17 cellular contexts compared by ENCODE assay signal in the genomic region with DNA sequence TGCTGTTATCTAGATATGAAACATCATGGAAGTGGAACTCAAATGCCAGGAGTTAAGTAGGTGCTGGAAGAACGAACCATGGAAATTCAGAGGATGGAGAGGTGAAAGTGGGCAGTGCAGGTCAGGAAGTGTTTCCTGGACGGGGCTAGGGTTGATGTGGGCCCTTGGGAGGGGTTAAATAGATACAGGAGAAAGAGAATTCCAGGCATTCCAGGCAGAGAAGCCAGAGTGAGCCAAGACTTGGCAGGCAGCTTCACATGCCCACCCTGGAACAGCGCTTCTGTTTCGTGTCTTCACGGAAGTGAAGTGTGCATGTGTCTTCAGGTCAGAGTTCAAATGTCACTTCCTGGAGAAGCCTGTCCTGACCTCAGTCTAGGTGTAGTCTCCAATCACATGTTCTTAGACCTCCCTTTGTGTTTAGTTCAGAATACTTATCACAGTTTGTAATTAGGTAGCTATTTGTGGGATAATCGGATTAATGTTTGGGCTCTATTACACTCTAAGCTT. TPM values are rescaled to one million over a fixed set of nuclear protein-coding genes. Genes with fewer than 3 reads are reported as not detected.
DNase-seq lines count a peak whose midpoint lies in the region; ATAC-seq, FAIRE-seq and TF ChIP-seq lines count a peak whose summit lies in the region.
"Had no signal": no experiment of that assay in that cellular context is flagged by ENCODE, and none has a peak within 500 bp of the region (broad histone marks: within the 10 kb centered on the region; RNA-seq: fewer than 3 reads in every experiment).

No MANE protein-coding gene starts in this region.

- no peaks in the 10 kb centered on the region for H3K9me3 Mint-ChIP-seq in effector memory CD8-positive, alpha-beta T cell

- peaks cover 3 to 7% of the 10 kb centered on the region in 2 donors for H3K27me3 Mint-ChIP-seq in effector memory CD8-positive, alpha-beta T cell

- H3K4me1 Mint-ChIP-seq in effector memory CD8-positive, alpha-beta T cell (ENCODE audit: low read depth in 2 of 2) = no peaks in the 10 kb centered on the region
- H3K4me1 Mint-ChIP-seq: CD4-positive, CD25-positive, alpha-beta regulatory T cell had no signal

- no TSS peak for BruUV-seq in K562 (replicated peaks; lab: Mats Ljungman, UMichigan)

- 0% methylated on average over 6 of the region's 6 CpGs for WGBS in K562 (ENCODE audit: insufficient coverage, low coverage, missing lambda C conversion rate)

- no peak overlapping the region for H3K9ac ChIP-seq in K562 (ENCODE audit: insufficient read depth in 1 of 2, low read depth in 2 of 2, low read length in 2 of 2)
- H3K9ac ChIP-seq: BLaER1 treated with 17β-estradiol and CSF1 and Interleukin-3, amounts not matched to agents 10 nM and 100 nM had no signal

- H3K9me3 ChIP-seq in K562 (replicated peaks; ENCODE audit: control insufficient read depth, insufficient read depth, low read depth, low read length) = no peaks in the 10 kb centered on the region
- H3K9me3 ChIP-seq: BLaER1 treated with 17β-estradiol and CSF1 and Interleukin-3, amounts not matched to agents 10 nM and 100 nM had no signal

- intact Hi-C loops in K562 (cut with micrococcal nuclease) = no loop called here

- H3K4me2 ChIP-seq in K562 (ENCODE audit: insufficient read depth, low read length) = no peak overlapping the region
- H3K4me2 ChIP-seq: BLaER1 treated with 17β-estradiol and CSF1 and Interleukin-3, amounts not matched to agents 10 nM and 100 nM had no signal

- ATAC-seq in K562 (no peak), HG03342 (IDR thresholded peaks at IDR 0.05; ENCODE audit: unreplicated experiment) (no peak)
- no peak for ATAC-seq in effector memory CD8-positive, alpha-beta T cell (replicated peaks)

- in situ Hi-C loops in K562 (cut with MboI) = no loop called here

- H2AFZ ChIP-seq in K562 (ENCODE audit: low read depth, low read length) = no peak overlapping the region

- H3K27me3 ChIP-seq in K562 (ENCODE audit: control insufficient read depth in 2 of 2, insufficient read depth in 2 of 2, low read length in 2 of 2) = peaks cover 0 to 12% of the 10 kb centered on the region in 2 experiments; a peak in 4 of 5 replicates
- H3K27me3 ChIP-seq: BLaER1 treated with 17β-estradiol and CSF1 and Interleukin-3, amounts not matched to agents 10 nM and 100 nM had no signal

- CTCF ChIA-PET in K562 (lab: Yijun Ruan, JAX; ENCODE audit: low intra/inter-chr PET ratio) = no interaction called here

- no peaks in the 10 kb centered on the region for H4K20me1 ChIP-seq in K562 (replicated peaks; ENCODE audit: control insufficient read depth, insufficient read depth, low read length)
- H4K20me1 ChIP-seq: BLaER1 treated with 17β-estradiol and CSF1 and Interleukin-3, amounts not matched to agents 10 nM and 100 nM had no signal

- no peak overlapping the region for H3K27ac ChIP-seq in K562 (ENCODE audit: extremely low read depth, low read depth, low read length)
- H3K27ac ChIP-seq: BLaER1 treated with 17β-estradiol and CSF1 and Interleukin-3, amounts not matched to agents 10 nM and 100 nM had no signal

- no peaks in the 10 kb centered on the region for H3K4me1 ChIP-seq in K562 (replicated peaks in 1 of 2; ENCODE audit: control insufficient read depth in 2 of 2, insufficient read depth in 2 of 2, low read length in 2 of 2)
- H3K4me1 ChIP-seq: BLaER1 treated with 17β-estradiol and CSF1 and Interleukin-3, amounts not matched to agents 10 nM and 100 nM had no signal

- DNase-seq in D341Med (ENCODE audit: low spot score) = peak; percentile 25
- DNase-seq in NCI-H82 (lab: John Stamatoyannopoulos, UW) = peak; percentile 12
- DNase-seq in K562 (ENCODE audit: extremely low read depth in 1 of 4, low spot score in 3 of 4) = no peak
- DNase-seq in iPS-NIHi7 (ENCODE audit: extremely low spot score) = peak; percentile 27
- no peak for DNase-seq in effector memory CD8-positive, alpha-beta T cell
- no peak for DNase-seq in NCI-H1105 treated with DMSO at 0.1 percent for 48 hours (lab: John Stamatoyannopoulos, UW)
- no peak for DNase-seq in pons (ENCODE audit: low spot score)
- DNase-seq: 8988T; CD4-positive, CD25-positive, alpha-beta regulatory T cell; DMS 273 treated with DMSO at 0.1 percent for 48 hours had no signal

- FAIRE-seq in K562 (lab: Jason Lieb, UNC) = no peak
- FAIRE-seq: GM12891, H54, HTR-8/SVneo had no signal

- H3K4me3 ChIP-seq in K562 = no peak overlapping the region
- H3K4me3 ChIP-seq: BLaER1 treated with 17β-estradiol and CSF1 and Interleukin-3, amounts not matched to agents 10 nM and 100 nM had no signal

- no peaks in the 10 kb centered on the region for H3K36me3 ChIP-seq in K562 (ENCODE audit: control insufficient read depth, insufficient read depth, low read length)
- H3K36me3 ChIP-seq: BLaER1 treated with 17β-estradiol and CSF1 and Interleukin-3, amounts not matched to agents 10 nM and 100 nM had no signal

- no peak for TF ChIP-seq POLR2A in K562 (conservative IDR thresholded peaks at IDR 0.05)

- TF ChIP-seq RAD21 in K562 (CRISPR knock-in tag; conservative IDR thresholded peaks at IDR 0.05 in 1 of 2, IDR thresholded peaks at IDR 0.05 in 1 of 2) = no peak

- no peaks in the 10 kb centered on the region for H3K79me2 ChIP-seq in K562 (ENCODE audit: control insufficient read depth, insufficient read depth, low read length)

- H3K36me3 Mint-ChIP-seq in effector memory CD8-positive, alpha-beta T cell (ENCODE audit: insufficient read depth) = no peaks in the 10 kb centered on the region
- H3K36me3 Mint-ChIP-seq: CD4-positive, CD25-positive, alpha-beta regulatory T cell had no signal

- no peak overlapping the region for H3K27ac Mint-ChIP-seq in effector memory CD8-positive, alpha-beta T cell
- H3K27ac Mint-ChIP-seq: CD4-positive, CD25-positive, alpha-beta regulatory T cell had no signal

- no peaks in the 10 kb centered on the region for H3K9me1 ChIP-seq in K562 (ENCODE audit: control insufficient read depth, insufficient read depth, low read length)

- no peak for TF ChIP-seq CTCF in K562 (IDR thresholded peaks at IDR 0.05 in 2 of 3, conservative IDR thresholded peaks at IDR 0.05 in 1 of 3; ENCODE audit: insufficient read depth in 2 of 3, low read depth in 1 of 3, low read length in 3 of 3)

- TF ChIP-seq EP300 in K562 (IDR thresholded peaks at IDR 0.05; ENCODE audit: low read length) = no peak

- H3K4me3 Mint-ChIP-seq in effector memory CD8-positive, alpha-beta T cell = no peak overlapping the region
- H3K4me3 Mint-ChIP-seq: CD4-positive, CD25-positive, alpha-beta regulatory T cell had no signal

- POLR2A ChIA-PET in K562 (lab: Yijun Ruan, JAX) = no interaction called here

TF ChIP-seq in K562, 482 proteins besides CTCF, POLR2A, EP300 and RAD21:
- TF ChIP-seq TEAD4 (IDR thresholded peaks at IDR 0.05; ENCODE audit: low read length) (no peak), TEAD4 (CRISPR knock-in tag; IDR thresholded peaks at IDR 0.05; ENCODE audit: borderline replicate concordance) (no peak), ZNF282 (CRISPR knock-in tag; IDR thresholded peaks at IDR 0.05) (no peak), ZNF717 (CRISPR knock-in tag; IDR thresholded peaks at IDR 0.05) (no peak), GATAD2B (IDR thresholded peaks at IDR 0.05; ENCODE audit: borderline replicate concordance) (no peak), POLR2H (tag; IDR thresholded peaks at IDR 0.05; ENCODE audit: low read depth) (no peak), BDP1 (IDR thresholded peaks at IDR 0.05; ENCODE audit: insufficient read depth, insufficient read length) (no peak), HDAC8 (tag; IDR thresholded peaks at IDR 0.05) (no peak), ZNF197 (CRISPR knock-in tag; IDR thresholded peaks at IDR 0.05; ENCODE audit: low read depth) (no peak), RFX7 (CRISPR knock-in tag; IDR thresholded peaks at IDR 0.05) (no peak), NR2C2 (CRISPR knock-in tag; IDR thresholded peaks at IDR 0.05) (no peak), NR2C2 (tag; IDR thresholded peaks at IDR 0.05) (peak; percentile 72), NR2C1 (IDR thresholded peaks at IDR 0.05) (peak; percentile 81), NR2C1 (tag; IDR thresholded peaks at IDR 0.05) (peak; percentile 80), NFE2L1 (tag; IDR thresholded peaks at IDR 0.05; ENCODE audit: borderline replicate concordance, low read depth) (no peak), LEF1 (IDR thresholded peaks at IDR 0.05) (no peak), RUNX1 (IDR thresholded peaks at IDR 0.05; ENCODE audit: low read depth) (no peak), EWSR1 (IDR thresholded peaks at IDR 0.05; ENCODE audit: borderline replicate concordance, low read depth, partially characterized antibody) (no peak), ZNF23 (CRISPR knock-in tag; IDR thresholded peaks at IDR 0.05) (no peak)
- TF ChIP-seq, protein P1, sequence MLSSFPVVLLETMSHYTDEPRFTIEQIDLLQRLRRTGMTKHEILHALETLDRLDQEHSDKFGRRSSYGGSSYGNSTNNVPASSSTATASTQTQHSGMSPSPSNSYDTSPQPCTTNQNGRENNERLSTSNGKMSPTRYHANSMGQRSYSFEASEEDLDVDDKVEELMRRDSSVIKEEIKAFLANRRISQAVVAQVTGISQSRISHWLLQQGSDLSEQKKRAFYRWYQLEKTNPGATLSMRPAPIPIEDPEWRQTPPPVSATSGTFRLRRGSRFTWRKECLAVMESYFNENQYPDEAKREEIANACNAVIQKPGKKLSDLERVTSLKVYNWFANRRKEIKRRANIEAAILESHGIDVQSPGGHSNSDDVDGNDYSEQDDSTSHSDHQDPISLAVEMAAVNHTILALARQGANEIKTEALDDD (IDR thresholded peaks at IDR 0.05) = no peak

RNA-seq across cellular contexts. Expression of a gene that starts 41.3 kb away (rescaled TPM):
- not detected in 2 replicates for total RNA-seq in K562 (2011; cell fraction: chromatin; rRNA removed; ENCODE audit: low replicate concordance)
- total RNA-seq in K562 (2011; cell fraction: nucleolus; rRNA removed) = not detected in 2 replicates
- total RNA-seq in K562 (2011; cell fraction: nucleoplasm; rRNA removed) = not detected in 2 replicates
- not detected in 2 replicates for total RNA-seq in K562 (2014; rRNA removed)
- total RNA-seq in K562 (2014; rRNA removed; fragmentation: Illumina TruSeq; extraction: Trizol) = not detected in 2 replicates
- not detected in 2 replicates for total RNA-seq in K562 (2015; rRNA removed; fragmentation: Illumina TruSeq; extraction: Trizol)
- 5.9 and 6.1 TPM in 2 replicates for total RNA-seq in K562 (2021)
- not detected in 2 replicates for polyA plus RNA-seq in K562 (2011; rRNA removed)
- not detected in 2 replicates for polyA plus RNA-seq in K562 (2011; cell fraction: cytosol; rRNA removed)
- not detected in 2 replicates for polyA plus RNA-seq in K562 (2011; cell fraction: nucleus; rRNA removed)
- not detected in 2 replicates for polyA plus RNA-seq in K562 (2012)
- polyA plus RNA-seq in K562 (2014; fragmentation: Illumina TruSeq; extraction: Trizol) = not detected in 2 replicates
- polyA plus RNA-seq in K562 (2014; fragmentation: Nextera tagmentation; extraction: Ambion mirVana) = not detected
- polyA plus RNA-seq in K562 (2014; rRNA removed) = not detected in 2 replicates
- not detected in 2 replicates for polyA minus RNA-seq in K562 (2011; rRNA and poly(A)+ RNA removed)
- not detected in 2 replicates for polyA minus RNA-seq in K562 (2011; cell fraction: cytosol; rRNA and poly(A)+ RNA removed)
- not detected in 2 replicates for polyA minus RNA-seq in K562 (2011; cell fraction: nucleus; rRNA and poly(A)+ RNA removed)
- total RNA-seq: CD4-positive, CD25-positive, alpha-beta regulatory T cell; Daoy; G401 had no signal
- polyA plus RNA-seq: CD4-positive, CD25-positive, alpha-beta regulatory T cell had no signal

Comparison
In these comparisons a context has a peak if more than half of its experiments do, and no peak if none do; other contexts are left out.
1. DNase-seq: peak in D341Med (single experiment), NCI-H82 (single experiment) and iPS-NIHi7 (single experiment); none in K562 (0 of 4), effector memory CD8-positive, alpha-beta T cell (0 of 3), NCI-H1105 treated with DMSO at 0.1 percent for 48 hours (single experiment) and pons (single experiment).